In genomic region chr5:956941-957729, GRCh38 we compare ENCODE assay signal across 8 cellular contexts. TPM values are rescaled to one million over a fixed set of nuclear protein-coding genes. Genes with fewer than 3 reads are reported as not detected.
DNase-seq lines count a peak whose midpoint lies in the region; ATAC-seq and TF ChIP-seq lines count a peak whose summit lies in the region.

No MANE protein-coding gene starts in this region.

- intact Hi-C loops in Panc1 (cut with micrococcal nuclease; ENCODE audit: unreplicated experiment): no loop called here

- no peak for TF ChIP-seq CTCF in Panc1 (IDR thresholded peaks at IDR 0.05)
- peak; percentile 24 for TF ChIP-seq CTCF in cardiac fibroblast (IDR thresholded peaks at IDR 0.05; ENCODE audit: low read depth, low read length)

- in situ Hi-C loops in Panc1 (cut with HindIII; ENCODE audit: low pct_unique_long_range_greater_than_20kb, low sequenced_read_pairs): no loop called here

- ATAC-seq in HG02571 (IDR thresholded peaks at IDR 0.05; ENCODE audit: unreplicated experiment) (peak; percentile 58), Panc1 (peak; percentile 78)

- no TSS peak for BruUV-seq in Panc1 (replicated peaks; lab: Mats Ljungman, UMichigan)

- peak overlapping the region; percentile 85 for H3K27ac ChIP-seq in Panc1 (ENCODE audit: low read length)

- H3K9me3 ChIP-seq in Panc1 (ENCODE audit: control insufficient read depth, insufficient read depth, low read depth, low read length): no peaks in the 10 kb centered on the region

- no peaks in the 10 kb centered on the region for H3K36me3 ChIP-seq in Panc1 (ENCODE audit: control insufficient read depth, insufficient read depth, low read length)

- CTCF ChIA-PET in Panc1 (lab: Charles Lee): no interaction called here

- no peaks in the 10 kb centered on the region for H3K27me3 ChIP-seq in Panc1 (ENCODE audit: control insufficient read depth, insufficient read depth, low read length)

- H3K4me3 ChIP-seq in Panc1 (ENCODE audit: low read depth in 2 of 2, low read length in 2 of 2): 0 out of 4 replicates have a peak overlapping the region, but pooled peaks of 1 of the 2 experiments have one; percentile 9
- no peak overlapping the region for H3K4me3 ChIP-seq in cardiac fibroblast (replicated peaks in 1 of 2; ENCODE audit: low read depth in 2 of 2, low read length in 2 of 2)

- DNase-seq in NCI-H2196 (lab: John Stamatoyannopoulos, UW; ENCODE audit: unreplicated experiment) (peak; percentile 33), NCI-H2196 treated with DMSO at 0.1 percent for 48 hours (lab: John Stamatoyannopoulos, UW; ENCODE audit: unreplicated experiment) (no peak), Panc1 (ENCODE audit: low read depth, low spot score) (peak; percentile 33), cardiac fibroblast (ENCODE audit: low read depth in 2 of 2) (peak; percentile 69 to 93), mesenteric fat pad (ENCODE audit: low spot score) (peak; percentile 82), cerebellar nuclear complex (lab: John Stamatoyannopoulos, UW) (no peak), HPDE6-E6E7 (ENCODE audit: extremely low spot score) (no peak)

- H3K4me1 ChIP-seq in Panc1 (ENCODE audit: control insufficient read depth, insufficient read depth, low read length): peaks cover 46% of the 10 kb centered on the region

- POLR2A ChIA-PET in Panc1 (lab: Charles Lee): no interaction called here

RNA-seq across cellular contexts. Expression of gene NKD2, which starts 51.5 kb away (rescaled TPM):
- total RNA-seq in Panc1 (2021; ENCODE audit: unreplicated experiment): 12.3 TPM
- polyA plus RNA-seq in Panc1 (2012; ENCODE audit: insufficient read length): 28.7 TPM
- total RNA-seq in mesenteric fat pad: 17.1 TPM

Comparison
In these comparisons a context has a peak if more than half of its experiments do, and no peak if none do; other contexts are left out.
1. DNase-seq: peak in NCI-H2196 (single experiment), Panc1 (single experiment), cardiac fibroblast (2 of 2) and mesenteric fat pad (single experiment); none in NCI-H2196 treated with DMSO at 0.1 percent for 48 hours (single experiment), cerebellar nuclear complex (0 of 2) and HPDE6-E6E7 (single experiment).